Comparison of ENCODE assay signal across 17 cellular contexts in the genomic region with DNA sequence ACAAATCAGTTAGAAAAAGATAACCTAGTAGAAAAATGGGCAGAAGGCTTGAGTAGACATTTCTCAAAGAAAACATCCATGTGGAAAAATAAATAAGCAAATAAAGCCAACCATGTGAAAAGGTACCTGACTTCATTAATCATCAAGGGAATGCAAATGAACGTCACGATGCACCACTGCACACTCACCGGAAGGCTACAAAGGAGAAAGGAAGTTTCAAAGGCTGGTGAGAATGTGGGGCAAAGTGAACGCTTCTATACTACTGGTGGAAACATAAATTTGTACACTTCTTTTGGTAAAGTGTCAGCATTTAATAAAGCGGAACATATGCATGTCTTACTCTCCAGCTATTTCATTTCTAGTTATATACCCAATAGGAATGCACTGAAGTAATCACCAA.
"Had no signal": no experiment of that assay in that cellular context is flagged by ENCODE, and none has a peak within 500 bp of the region (broad histone marks: within the 10 kb centered on the region; RNA-seq: fewer than 3 reads in every experiment).

No MANE protein-coding gene starts in this region.

- H3K4me3 ChIP-seq: left lung, pancreas, sigmoid colon, spleen, stomach, testis, upper lobe of left lung had no signal

- DNase-seq: activated naive CD4-positive, alpha-beta T cell; activated naive CD8-positive, alpha-beta T cell treated with anti-CD3 and anti-CD28 coated beads, Interleukin-2, amount 10 ng/mL, durations not matched to agents 7 days and 5 days; anterior cingulate cortex; cerebellar nuclear complex; effector CD8-positive, alpha-beta T cell; foreskin fibroblast; head of caudate nucleus; left lung; mammary epithelial cell; naive thymus-derived CD8-positive, alpha-beta T cell; pancreas; sigmoid colon; spleen; stimulated activated CD4-positive, alpha-beta T cell treated with anti-CD3 and anti-CD28 coated beads, Interleukin-1b, Interleukin-23, amount 100 ng/mL, for 48 hours; stomach; testis; upper lobe of left lung had no signal
